ENCODE assay signal across 12 cellular contexts in genomic region chr5:79059674-79060073, GRCh38. TPM values are rescaled to one million over a fixed set of nuclear protein-coding genes. Genes with fewer than 3 reads are reported as not detected.
"Had no signal": no experiment of that assay in that cellular context is flagged by ENCODE, and none has a peak within 500 bp of the region (broad histone marks: within the 10 kb centered on the region; RNA-seq: fewer than 3 reads in every experiment).

No MANE protein-coding gene starts in this region.

- H3K9me3 ChIP-seq: HAP-1 had no signal

- H3K27ac ChIP-seq: GM23248 had no signal

- H3K4me1 ChIP-seq: HAP-1 had no signal

- ATAC-seq: GM23338, HCT116 had no signal

- H3K4me2 ChIP-seq: GM23338 had no signal

- H3K4me3 ChIP-seq: GM23248, GM23338, HAP-1 had no signal

- FAIRE-seq: H1, H54 had no signal

- H3K9ac ChIP-seq: GM23248 had no signal

- DNase-seq: GM23248, GOT3, H7, H9, HCEC 1CT, HFFc6 had no signal

- H2AFZ ChIP-seq: GM23248, GM23338 had no signal

- H3K36me3 ChIP-seq: HAP-1 had no signal

RNA-seq across cellular contexts. Expression of gene DMGDH, which starts 9.8 kb away (rescaled TPM):
- total RNA-seq: H1, H7, H9 had no signal

RNA-seq across cellular contexts. Expression of gene BHMT2, which starts 9.9 kb away (rescaled TPM):
- total RNA-seq: H1, H4, H7, H9 had no signal

RNA-seq across cellular contexts. Expression of gene BHMT, which starts 51.9 kb away (rescaled TPM):
- total RNA-seq: GM23248, H4, HFFc6 had no signal
- polyA plus RNA-seq: GM23248 had no signal
